Comparison of ENCODE assay signal across 21 cellular contexts in genomic region chr13:95164830-95165229, GRCh38.
"Had no signal": no experiment of that assay in that cellular context is flagged by ENCODE, and none has a peak within 500 bp of the region (broad histone marks: within the 10 kb centered on the region; RNA-seq: fewer than 3 reads in every experiment).

No MANE protein-coding gene starts in this region.

- H3K4me1 ChIP-seq: foreskin keratinocyte, gastroesophageal sphincter, heart left ventricle, left lung, lower lobe of right lung had no signal

- H3K4me2 ChIP-seq: hepatocyte had no signal

- H2AFZ ChIP-seq: hepatocyte had no signal

- H3K27ac ChIP-seq: coronary artery, dorsolateral prefrontal cortex, foreskin keratinocyte, gastroesophageal sphincter, heart left ventricle, hepatocyte, left lung, lower lobe of right lung had no signal

- H3K27me3 ChIP-seq: dorsolateral prefrontal cortex, foreskin keratinocyte, gastroesophageal sphincter, heart left ventricle, hepatocyte, left lung had no signal

- H3K9me3 ChIP-seq: gastroesophageal sphincter, heart left ventricle, left lung, lower lobe of right lung had no signal

- H3K4me3 ChIP-seq: coronary artery, dorsolateral prefrontal cortex, gastroesophageal sphincter, heart left ventricle, hepatocyte, left lung, lower lobe of right lung had no signal

- DNase-seq: dermis blood vessel endothelial cell; dorsolateral prefrontal cortex; effector CD4-positive, alpha-beta T cell; effector memory CD4-positive, alpha-beta T cell; foreskin keratinocyte; heart left ventricle; hypothalamus; immature natural killer cell; islet precursor cell; kidney; kidney glomerular epithelial cell; left lung; left ventricle myocardium superior; lower lobe of right lung; mesenchymal stem cell had no signal

- ATAC-seq: esophagus mucosa, foreskin keratinocyte, gastroesophageal sphincter, heart left ventricle, left lung, left ventricle myocardium superior, lower lobe of right lung had no signal

- FAIRE-seq: endothelial cell of umbilical vein, frontal cortex, kidney had no signal

- H3K79me2 ChIP-seq: hepatocyte had no signal
